Comparison of ENCODE assay signal across 1 cellular context in genomic region chr19:34503546-34504272, GRCh38.
TF ChIP-seq lines count a peak whose summit lies in the region.

No MANE protein-coding gene starts in this region.

TF ChIP-seq in HepG2, 621 proteins besides CTCF, POLR2A, EP300 and RAD21 (continued from another document and continues in another):
- TF ChIP-seq, protein P1, sequence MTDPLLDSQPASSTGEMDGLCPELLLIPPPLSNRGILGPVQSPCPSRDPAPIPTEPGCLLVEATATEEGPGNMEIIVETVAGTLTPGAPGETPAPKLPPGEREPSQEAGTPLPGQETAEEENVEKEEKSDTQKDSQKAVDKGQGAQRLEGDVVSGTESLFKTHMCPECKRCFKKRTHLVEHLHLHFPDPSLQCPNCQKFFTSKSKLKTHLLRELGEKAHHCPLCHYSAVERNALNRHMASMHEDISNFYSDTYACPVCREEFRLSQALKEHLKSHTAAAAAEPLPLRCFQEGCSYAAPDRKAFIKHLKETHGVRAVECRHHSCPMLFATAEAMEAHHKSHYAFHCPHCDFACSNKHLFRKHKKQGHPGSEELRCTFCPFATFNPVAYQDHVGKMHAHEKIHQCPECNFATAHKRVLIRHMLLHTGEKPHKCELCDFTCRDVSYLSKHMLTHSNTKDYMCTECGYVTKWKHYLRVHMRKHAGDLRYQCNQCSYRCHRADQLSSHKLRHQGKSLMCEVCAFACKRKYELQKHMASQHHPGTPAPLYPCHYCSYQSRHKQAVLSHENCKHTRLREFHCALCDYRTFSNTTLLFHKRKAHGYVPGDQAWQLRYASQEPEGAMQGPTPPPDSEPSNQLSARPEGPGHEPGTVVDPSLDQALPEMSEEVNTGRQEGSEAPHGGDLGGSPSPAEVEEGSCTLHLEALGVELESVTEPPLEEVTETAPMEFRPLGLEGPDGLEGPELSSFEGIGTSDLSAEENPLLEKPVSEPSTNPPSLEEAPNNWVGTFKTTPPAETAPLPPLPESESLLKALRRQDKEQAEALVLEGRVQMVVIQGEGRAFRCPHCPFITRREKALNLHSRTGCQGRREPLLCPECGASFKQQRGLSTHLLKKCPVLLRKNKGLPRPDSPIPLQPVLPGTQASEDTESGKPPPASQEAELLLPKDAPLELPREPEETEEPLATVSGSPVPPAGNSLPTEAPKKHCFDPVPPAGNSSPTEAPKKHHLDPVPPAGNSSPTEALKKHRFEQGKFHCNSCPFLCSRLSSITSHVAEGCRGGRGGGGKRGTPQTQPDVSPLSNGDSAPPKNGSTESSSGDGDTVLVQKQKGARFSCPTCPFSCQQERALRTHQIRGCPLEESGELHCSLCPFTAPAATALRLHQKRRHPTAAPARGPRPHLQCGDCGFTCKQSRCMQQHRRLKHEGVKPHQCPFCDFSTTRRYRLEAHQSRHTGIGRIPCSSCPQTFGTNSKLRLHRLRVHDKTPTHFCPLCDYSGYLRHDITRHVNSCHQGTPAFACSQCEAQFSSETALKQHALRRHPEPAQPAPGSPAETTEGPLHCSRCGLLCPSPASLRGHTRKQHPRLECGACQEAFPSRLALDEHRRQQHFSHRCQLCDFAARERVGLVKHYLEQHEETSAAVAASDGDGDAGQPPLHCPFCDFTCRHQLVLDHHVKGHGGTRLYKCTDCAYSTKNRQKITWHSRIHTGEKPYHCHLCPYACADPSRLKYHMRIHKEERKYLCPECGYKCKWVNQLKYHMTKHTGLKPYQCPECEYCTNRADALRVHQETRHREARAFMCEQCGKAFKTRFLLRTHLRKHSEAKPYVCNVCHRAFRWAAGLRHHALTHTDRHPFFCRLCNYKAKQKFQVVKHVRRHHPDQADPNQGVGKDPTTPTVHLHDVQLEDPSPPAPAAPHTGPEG (CRISPR knock-in tag; IDR thresholded peaks at IDR 0.05) = no peak
- TF ChIP-seq NCOA1 (CRISPR knock-in tag; IDR thresholded peaks at IDR 0.05) (no peak), ZFP62 (CRISPR knock-in tag; IDR thresholded peaks at IDR 0.05) (no peak), SETDB1 (CRISPR knock-in tag; IDR thresholded peaks at IDR 0.05; ENCODE audit: borderline replicate concordance) (no peak), ZNF432 (CRISPR knock-in tag; IDR thresholded peaks at IDR 0.05; ENCODE audit: borderline replicate concordance) (no peak), TRIM24 (CRISPR knock-in tag; IDR thresholded peaks at IDR 0.05) (no peak), HMG20B (CRISPR knock-in tag; conservative IDR thresholded peaks at IDR 0.05) (no peak), ZKSCAN1 (IDR thresholded peaks at IDR 0.05; ENCODE audit: low read length) (no peak), SP2 (CRISPR knock-in tag; IDR thresholded peaks at IDR 0.05) (no peak), CEBPB (IDR thresholded peaks at IDR 0.05; ENCODE audit: borderline replicate concordance, low read depth, low read length) (no peak), XBP1 (CRISPR knock-in tag; IDR thresholded peaks at IDR 0.05) (no peak), MYNN (CRISPR knock-in tag; IDR thresholded peaks at IDR 0.05; ENCODE audit: low read depth) (no peak), ZFP82 (CRISPR knock-in tag; IDR thresholded peaks at IDR 0.05; ENCODE audit: borderline replicate concordance) (no peak), EEA1 (CRISPR knock-in tag; IDR thresholded peaks at IDR 0.05; ENCODE audit: borderline replicate concordance) (no peak), CBFB (CRISPR knock-in tag; IDR thresholded peaks at IDR 0.05) (no peak), ZNF333 (CRISPR knock-in tag; IDR thresholded peaks at IDR 0.05; ENCODE audit: borderline replicate concordance) (no peak), ZNF598 (CRISPR knock-in tag; IDR thresholded peaks at IDR 0.05; ENCODE audit: borderline replicate concordance) (no peak), ZFP91 (CRISPR knock-in tag; IDR thresholded peaks at IDR 0.05; ENCODE audit: borderline replicate concordance) (0 out of 2 replicates have a peak, but pooled peaks have one; percentile 22), POLR2AphosphoS5 (IDR thresholded peaks at IDR 0.05; ENCODE audit: low read depth, low read length) (peak; percentile 9; the same call in 1 of the 2 replicates), ZBTB46 (CRISPR knock-in tag; IDR thresholded peaks at IDR 0.05; ENCODE audit: borderline replicate concordance) (no peak), XRCC5 (optimal IDR thresholded peaks at IDR 0.05; ENCODE audit: low read length) (no peak), ZNF543 (CRISPR knock-in tag; IDR thresholded peaks at IDR 0.05) (no peak), ZNF282 (IDR thresholded peaks at IDR 0.05; ENCODE audit: partially characterized antibody) (no peak), MIER3 (CRISPR knock-in tag; IDR thresholded peaks at IDR 0.05; ENCODE audit: borderline replicate concordance) (peak; percentile 60; the same call in 1 of the 2 replicates), SRF (IDR thresholded peaks at IDR 0.05; ENCODE audit: low read depth, low read length) (no peak), ZMYM3 (CRISPR knock-in tag; IDR thresholded peaks at IDR 0.05) (0 out of 2 replicates have a peak, but pooled peaks have one; percentile 13), HNF4A (CRISPR knock-in tag; IDR thresholded peaks at IDR 0.05) (peak; percentile 60), CHD4 (IDR thresholded peaks at IDR 0.05; ENCODE audit: borderline replicate concordance, low read length) (no peak)
- TF ChIP-seq, protein P2, sequence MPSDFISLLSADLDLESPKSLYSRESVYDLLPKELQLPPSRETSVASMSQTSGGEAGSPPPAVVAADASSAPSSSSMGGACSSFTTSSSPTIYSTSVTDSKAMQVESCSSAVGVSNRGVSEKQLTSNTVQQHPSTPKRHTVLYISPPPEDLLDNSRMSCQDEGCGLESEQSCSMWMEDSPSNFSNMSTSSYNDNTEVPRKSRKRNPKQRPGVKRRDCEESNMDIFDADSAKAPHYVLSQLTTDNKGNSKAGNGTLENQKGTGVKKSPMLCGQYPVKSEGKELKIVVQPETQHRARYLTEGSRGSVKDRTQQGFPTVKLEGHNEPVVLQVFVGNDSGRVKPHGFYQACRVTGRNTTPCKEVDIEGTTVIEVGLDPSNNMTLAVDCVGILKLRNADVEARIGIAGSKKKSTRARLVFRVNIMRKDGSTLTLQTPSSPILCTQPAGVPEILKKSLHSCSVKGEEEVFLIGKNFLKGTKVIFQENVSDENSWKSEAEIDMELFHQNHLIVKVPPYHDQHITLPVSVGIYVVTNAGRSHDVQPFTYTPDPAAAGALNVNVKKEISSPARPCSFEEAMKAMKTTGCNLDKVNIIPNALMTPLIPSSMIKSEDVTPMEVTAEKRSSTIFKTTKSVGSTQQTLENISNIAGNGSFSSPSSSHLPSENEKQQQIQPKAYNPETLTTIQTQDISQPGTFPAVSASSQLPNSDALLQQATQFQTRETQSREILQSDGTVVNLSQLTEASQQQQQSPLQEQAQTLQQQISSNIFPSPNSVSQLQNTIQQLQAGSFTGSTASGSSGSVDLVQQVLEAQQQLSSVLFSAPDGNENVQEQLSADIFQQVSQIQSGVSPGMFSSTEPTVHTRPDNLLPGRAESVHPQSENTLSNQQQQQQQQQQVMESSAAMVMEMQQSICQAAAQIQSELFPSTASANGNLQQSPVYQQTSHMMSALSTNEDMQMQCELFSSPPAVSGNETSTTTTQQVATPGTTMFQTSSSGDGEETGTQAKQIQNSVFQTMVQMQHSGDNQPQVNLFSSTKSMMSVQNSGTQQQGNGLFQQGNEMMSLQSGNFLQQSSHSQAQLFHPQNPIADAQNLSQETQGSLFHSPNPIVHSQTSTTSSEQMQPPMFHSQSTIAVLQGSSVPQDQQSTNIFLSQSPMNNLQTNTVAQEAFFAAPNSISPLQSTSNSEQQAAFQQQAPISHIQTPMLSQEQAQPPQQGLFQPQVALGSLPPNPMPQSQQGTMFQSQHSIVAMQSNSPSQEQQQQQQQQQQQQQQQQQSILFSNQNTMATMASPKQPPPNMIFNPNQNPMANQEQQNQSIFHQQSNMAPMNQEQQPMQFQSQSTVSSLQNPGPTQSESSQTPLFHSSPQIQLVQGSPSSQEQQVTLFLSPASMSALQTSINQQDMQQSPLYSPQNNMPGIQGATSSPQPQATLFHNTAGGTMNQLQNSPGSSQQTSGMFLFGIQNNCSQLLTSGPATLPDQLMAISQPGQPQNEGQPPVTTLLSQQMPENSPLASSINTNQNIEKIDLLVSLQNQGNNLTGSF (CRISPR knock-in tag; IDR thresholded peaks at IDR 0.05) = no peak
- TF ChIP-seq, protein P3, sequence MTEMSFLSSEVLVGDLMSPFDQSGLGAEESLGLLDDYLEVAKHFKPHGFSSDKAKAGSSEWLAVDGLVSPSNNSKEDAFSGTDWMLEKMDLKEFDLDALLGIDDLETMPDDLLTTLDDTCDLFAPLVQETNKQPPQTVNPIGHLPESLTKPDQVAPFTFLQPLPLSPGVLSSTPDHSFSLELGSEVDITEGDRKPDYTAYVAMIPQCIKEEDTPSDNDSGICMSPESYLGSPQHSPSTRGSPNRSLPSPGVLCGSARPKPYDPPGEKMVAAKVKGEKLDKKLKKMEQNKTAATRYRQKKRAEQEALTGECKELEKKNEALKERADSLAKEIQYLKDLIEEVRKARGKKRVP (CRISPR knock-in tag; IDR thresholded peaks at IDR 0.05) = no peak
- TF ChIP-seq, protein P4, sequence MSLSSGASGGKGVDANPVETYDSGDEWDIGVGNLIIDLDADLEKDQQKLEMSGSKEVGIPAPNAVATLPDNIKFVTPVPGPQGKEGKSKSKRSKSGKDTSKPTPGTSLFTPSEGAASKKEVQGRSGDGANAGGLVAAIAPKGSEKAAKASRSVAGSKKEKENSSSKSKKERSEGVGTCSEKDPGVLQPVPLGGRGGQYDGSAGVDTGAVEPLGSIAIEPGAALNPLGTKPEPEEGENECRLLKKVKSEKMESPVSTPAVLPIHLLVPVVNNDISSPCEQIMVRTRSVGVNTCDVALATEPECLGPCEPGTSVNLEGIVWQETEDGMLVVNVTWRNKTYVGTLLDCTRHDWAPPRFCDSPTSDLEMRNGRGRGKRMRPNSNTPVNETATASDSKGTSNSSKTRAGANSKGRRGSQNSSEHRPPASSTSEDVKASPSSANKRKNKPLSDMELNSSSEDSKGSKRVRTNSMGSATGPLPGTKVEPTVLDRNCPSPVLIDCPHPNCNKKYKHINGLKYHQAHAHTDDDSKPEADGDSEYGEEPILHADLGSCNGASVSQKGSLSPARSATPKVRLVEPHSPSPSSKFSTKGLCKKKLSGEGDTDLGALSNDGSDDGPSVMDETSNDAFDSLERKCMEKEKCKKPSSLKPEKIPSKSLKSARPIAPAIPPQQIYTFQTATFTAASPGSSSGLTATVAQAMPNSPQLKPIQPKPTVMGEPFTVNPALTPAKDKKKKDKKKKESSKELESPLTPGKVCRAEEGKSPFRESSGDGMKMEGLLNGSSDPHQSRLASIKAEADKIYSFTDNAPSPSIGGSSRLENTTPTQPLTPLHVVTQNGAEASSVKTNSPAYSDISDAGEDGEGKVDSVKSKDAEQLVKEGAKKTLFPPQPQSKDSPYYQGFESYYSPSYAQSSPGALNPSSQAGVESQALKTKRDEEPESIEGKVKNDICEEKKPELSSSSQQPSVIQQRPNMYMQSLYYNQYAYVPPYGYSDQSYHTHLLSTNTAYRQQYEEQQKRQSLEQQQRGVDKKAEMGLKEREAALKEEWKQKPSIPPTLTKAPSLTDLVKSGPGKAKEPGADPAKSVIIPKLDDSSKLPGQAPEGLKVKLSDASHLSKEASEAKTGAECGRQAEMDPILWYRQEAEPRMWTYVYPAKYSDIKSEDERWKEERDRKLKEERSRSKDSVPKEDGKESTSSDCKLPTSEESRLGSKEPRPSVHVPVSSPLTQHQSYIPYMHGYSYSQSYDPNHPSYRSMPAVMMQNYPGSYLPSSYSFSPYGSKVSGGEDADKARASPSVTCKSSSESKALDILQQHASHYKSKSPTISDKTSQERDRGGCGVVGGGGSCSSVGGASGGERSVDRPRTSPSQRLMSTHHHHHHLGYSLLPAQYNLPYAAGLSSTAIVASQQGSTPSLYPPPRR (CRISPR knock-in tag; IDR thresholded peaks at IDR 0.05; ENCODE audit: borderline replicate concordance) = no peak
- TF ChIP-seq, protein P5, sequence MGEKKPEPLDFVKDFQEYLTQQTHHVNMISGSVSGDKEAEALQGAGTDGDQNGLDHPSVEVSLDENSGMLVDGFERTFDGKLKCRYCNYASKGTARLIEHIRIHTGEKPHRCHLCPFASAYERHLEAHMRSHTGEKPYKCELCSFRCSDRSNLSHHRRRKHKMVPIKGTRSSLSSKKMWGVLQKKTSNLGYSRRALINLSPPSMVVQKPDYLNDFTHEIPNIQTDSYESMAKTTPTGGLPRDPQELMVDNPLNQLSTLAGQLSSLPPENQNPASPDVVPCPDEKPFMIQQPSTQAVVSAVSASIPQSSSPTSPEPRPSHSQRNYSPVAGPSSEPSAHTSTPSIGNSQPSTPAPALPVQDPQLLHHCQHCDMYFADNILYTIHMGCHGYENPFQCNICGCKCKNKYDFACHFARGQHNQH (CRISPR knock-in tag; IDR thresholded peaks at IDR 0.05) = no peak
- TF ChIP-seq, protein P6, sequence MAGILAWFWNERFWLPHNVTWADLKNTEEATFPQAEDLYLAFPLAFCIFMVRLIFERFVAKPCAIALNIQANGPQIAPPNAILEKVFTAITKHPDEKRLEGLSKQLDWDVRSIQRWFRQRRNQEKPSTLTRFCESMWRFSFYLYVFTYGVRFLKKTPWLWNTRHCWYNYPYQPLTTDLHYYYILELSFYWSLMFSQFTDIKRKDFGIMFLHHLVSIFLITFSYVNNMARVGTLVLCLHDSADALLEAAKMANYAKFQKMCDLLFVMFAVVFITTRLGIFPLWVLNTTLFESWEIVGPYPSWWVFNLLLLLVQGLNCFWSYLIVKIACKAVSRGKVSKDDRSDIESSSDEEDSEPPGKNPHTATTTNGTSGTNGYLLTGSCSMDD (CRISPR knock-in tag; IDR thresholded peaks at IDR 0.05) = no peak
- TF ChIP-seq, protein P7, sequence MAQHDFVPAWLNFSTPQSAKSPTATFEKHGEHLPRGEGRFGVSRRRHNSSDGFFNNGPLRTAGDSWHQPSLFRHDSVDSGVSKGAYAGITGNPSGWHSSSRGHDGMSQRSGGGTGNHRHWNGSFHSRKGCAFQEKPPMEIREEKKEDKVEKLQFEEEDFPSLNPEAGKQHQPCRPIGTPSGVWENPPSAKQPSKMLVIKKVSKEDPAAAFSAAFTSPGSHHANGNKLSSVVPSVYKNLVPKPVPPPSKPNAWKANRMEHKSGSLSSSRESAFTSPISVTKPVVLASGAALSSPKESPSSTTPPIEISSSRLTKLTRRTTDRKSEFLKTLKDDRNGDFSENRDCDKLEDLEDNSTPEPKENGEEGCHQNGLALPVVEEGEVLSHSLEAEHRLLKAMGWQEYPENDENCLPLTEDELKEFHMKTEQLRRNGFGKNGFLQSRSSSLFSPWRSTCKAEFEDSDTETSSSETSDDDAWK (CRISPR knock-in tag; IDR thresholded peaks at IDR 0.05) = no peak
